ENCODE assay signal across 8 cellular contexts in genomic region chr2:25251032-25251460, GRCh38.
DNase-seq lines count a peak whose midpoint lies in the region; ATAC-seq and TF ChIP-seq lines count a peak whose summit lies in the region.

No MANE protein-coding gene starts in this region.

- no peak overlapping the region for H2BK12ac ChIP-seq in H9 (ENCODE audit: insufficient read length, low read depth, low read length)

- H2AK5ac ChIP-seq in H9 (ENCODE audit: insufficient read length, low read length) = no peak overlapping the region

- H3K4me2 ChIP-seq in H9 (ENCODE audit: insufficient read depth, insufficient read length, low read length) = peak overlapping the region; percentile 75

- intact Hi-C loops in left lung (cut with DNase I) = no loop called here

- H3K27me3 ChIP-seq in ACC112 (ENCODE audit: insufficient read depth, low read length) (no peaks in the 10 kb centered on the region), H9 (ENCODE audit: insufficient read depth, low read length) (no peaks in the 10 kb centered on the region), left lung (no peaks in the 10 kb centered on the region), thoracic aorta (replicated peaks; ENCODE audit: insufficient read depth) (no peaks in the 10 kb centered on the region)

- TF ChIP-seq CTCF in H9 (conservative IDR thresholded peaks at IDR 0.05) = no peak
- no peak for TF ChIP-seq CTCF in left lung (IDR thresholded peaks at IDR 0.05)
- no peak for TF ChIP-seq CTCF in thoracic aorta (IDR thresholded peaks at IDR 0.05)

- no peak overlapping the region for H3K56ac ChIP-seq in H9 (ENCODE audit: insufficient read length, low read depth, low read length)

- H3K4me1 Mint-ChIP-seq in H9 = peaks cover 38 to 44% of the 10 kb centered on the region in 2 experiments

- ATAC-seq in activated naive CD4-positive, alpha-beta T cell treated with anti-CD3 and anti-CD28 coated beads, Interleukin-2, amount 50 U/mL, for 72 hours = peak; percentile 31 to 47
- no peak for ATAC-seq in left lung
- ATAC-seq in thoracic aorta (ENCODE audit: insufficient number of reproducible peaks, low FRiP score, low read depth) = no peak

- H3K9ac ChIP-seq in H9 (ENCODE audit: extremely low read depth, insufficient read length, low read length) = peak overlapping the region; percentile 58

- H4K20me1 ChIP-seq in H9 (ENCODE audit: control insufficient read depth, insufficient read depth, insufficient read length) = no peaks in the 10 kb centered on the region

- H3K18ac ChIP-seq in H9 (ENCODE audit: insufficient read length, low read depth, low read length) = no peak overlapping the region

- no peaks in the 10 kb centered on the region for H3K9me3 Mint-ChIP-seq in H9
- H3K9me3 Mint-ChIP-seq in activated naive CD4-positive, alpha-beta T cell treated with anti-CD3 and anti-CD28 coated beads, Interleukin-2, amount 50 U/mL, for 72 hours = no peaks in the 10 kb centered on the region

- H2BK5ac ChIP-seq in H9 (ENCODE audit: insufficient read length, low read length) = no peak overlapping the region

- H2AFZ ChIP-seq in ACC112 (ENCODE audit: low read length, unreplicated experiment) (no peak overlapping the region), H9 (ENCODE audit: low read length) (no peak overlapping the region)

- peak overlapping the region; percentile 91 to 94 for H3K4me3 Mint-ChIP-seq in H9

- H4K5ac ChIP-seq in H9 (ENCODE audit: insufficient read length, low read depth, low read length) = no peak overlapping the region

- H3K79me1 ChIP-seq in H9 (ENCODE audit: insufficient read depth, low read depth, low read length, poor library complexity, severe bottlenecking) = peaks cover 6% of the 10 kb centered on the region

- no peak overlapping the region for H2BK15ac ChIP-seq in H9 (ENCODE audit: low read depth, low read length)

- no peaks in the 10 kb centered on the region for H3K9me3 ChIP-seq in H9 (ENCODE audit: control insufficient read depth, low read depth, low read length)
- H3K9me3 ChIP-seq in left lung = no peaks in the 10 kb centered on the region
- no peaks in the 10 kb centered on the region for H3K9me3 ChIP-seq in thoracic aorta

- peaks cover 18% of the 10 kb centered on the region for H3K23me2 ChIP-seq in H9 (ENCODE audit: insufficient read length, low read depth, low read length, poor library complexity, severe bottlenecking)

- peaks cover 7% of the 10 kb centered on the region for H3K4me1 ChIP-seq in ACC112 (ENCODE audit: control insufficient read depth, insufficient read depth, low read length, unreplicated experiment)
- H3K4me1 ChIP-seq in H9 (ENCODE audit: insufficient read depth, low read length) = peaks cover 11% of the 10 kb centered on the region
- H3K4me1 ChIP-seq in left lung = peaks cover 6 to 21% of the 10 kb centered on the region in 2 donors
- peaks cover 7 to 17% of the 10 kb centered on the region in 2 donors for H3K4me1 ChIP-seq in thoracic aorta (ENCODE audit: control insufficient read depth in 1 of 2, low read depth in 2 of 2)

- H3K36me3 Mint-ChIP-seq in H9 (ENCODE audit: insufficient read depth in 1 of 3, low read depth in 3 of 3) = peaks cover 61 to 69% (median 62%) of the 10 kb centered on the region in 3 experiments
- H3K36me3 Mint-ChIP-seq in activated naive CD4-positive, alpha-beta T cell treated with anti-CD3 and anti-CD28 coated beads, Interleukin-2, amount 50 U/mL, for 72 hours = peaks cover 19 to 32% of the 10 kb centered on the region in 2 donors

- no peak overlapping the region for H4K8ac ChIP-seq in H9 (replicated peaks; ENCODE audit: insufficient read length, low read depth, low read length)

- H2BK20ac ChIP-seq in H9 (ENCODE audit: low read depth, low read length, poor library complexity, severe bottlenecking) = no peak overlapping the region

- peak overlapping the region; percentile 7; the same call in 1 of the 2 replicates for H3K14ac ChIP-seq in H9 (ENCODE audit: insufficient read depth, low read length)

- no peak overlapping the region for H2BK120ac ChIP-seq in H9 (ENCODE audit: low read depth, low read length, poor library complexity, severe bottlenecking)

- H3T11ph ChIP-seq in H9 (ENCODE audit: low read length) = no peak overlapping the region

- DNase-seq in H9 = no peak
- peak in 1 of 2 donors; percentile 23 for DNase-seq in activated naive CD4-positive, alpha-beta T cell treated with anti-CD3 and anti-CD28 coated beads, Interleukin-2, amount 50 U/mL, for 72 hours (ENCODE audit: low spot score in 2 of 2)
- DNase-seq in left lung = no peak
- DNase-seq in thoracic aorta (ENCODE audit: low spot score) = no peak
- no peak for DNase-seq in NCI-H2081 (lab: John Stamatoyannopoulos, UW)
- DNase-seq in NCI-H1436 treated with DMSO at 0.1 percent for 48 hours (lab: John Stamatoyannopoulos, UW) = no peak
- no peak for DNase-seq in inferior parietal cortex (ENCODE audit: extremely low spot score)

- H3K27me3 Mint-ChIP-seq in H9 (ENCODE audit: low read depth) = no peaks in the 10 kb centered on the region; the same call in 1 of the 2 replicates

- H3K36me3 ChIP-seq in ACC112 (ENCODE audit: insufficient read depth, low read length) (no peaks in the 10 kb centered on the region), left lung (peaks cover 0 to 35% of the 10 kb centered on the region in 2 donors), thoracic aorta (peaks cover 26% of the 10 kb centered on the region)

- peak overlapping the region; percentile 82 to 98 (median 93) for H3K27ac Mint-ChIP-seq in H9
- H3K27ac Mint-ChIP-seq in activated naive CD4-positive, alpha-beta T cell treated with anti-CD3 and anti-CD28 coated beads, Interleukin-2, amount 50 U/mL, for 72 hours = peak overlapping the region; percentile 73 to 88

- no peaks in the 10 kb centered on the region for H3K79me2 ChIP-seq in ACC112 (ENCODE audit: control insufficient read depth, insufficient read depth, low read length, unreplicated experiment)
- peaks cover 19% of the 10 kb centered on the region; the same call in 1 of the 2 replicates for H3K79me2 ChIP-seq in H9 (ENCODE audit: insufficient read depth, low read length)

- no peak overlapping the region for H3K23ac ChIP-seq in H9 (ENCODE audit: insufficient read length, low read depth, low read length)

- no CpG with 5 or more reads among the region's 16 CpGs for WGBS in H9 (ENCODE audit: extremely low coverage, insufficient read length, low lambda C conversion rate)

- H3K4ac ChIP-seq in H9 (ENCODE audit: low read depth, low read length) = no peak overlapping the region

- H4K91ac ChIP-seq in H9 (ENCODE audit: insufficient read length, low read depth, low read length) = no peak overlapping the region

- H3K27ac ChIP-seq in ACC112 (ENCODE audit: low read depth, low read length) = no peak overlapping the region
- no peak overlapping the region for H3K27ac ChIP-seq in H9 (ENCODE audit: insufficient read length, low read depth, low read length)
- peak overlapping the region; percentile 80 to 83 for H3K27ac ChIP-seq in left lung
- H3K27ac ChIP-seq in thoracic aorta = no peak overlapping the region

- H3K4me3 ChIP-seq in ACC112 (ENCODE audit: low read depth, low read length) = peak overlapping the region; percentile 82
- peak overlapping the region; percentile 52 to 62 for H3K4me3 ChIP-seq in left lung
- H3K4me3 ChIP-seq in thoracic aorta = peak overlapping the region; percentile 84

Comparison
In these comparisons a context has a peak if more than half of its experiments do, and no peak if none do; other contexts are left out.
1. H3K27ac ChIP-seq: peak in left lung (2 of 2); none in ACC112 (single experiment), H9 (single experiment) and thoracic aorta (0 of 2).
2. ATAC-seq: peak in activated naive CD4-positive, alpha-beta T cell treated with anti-CD3 and anti-CD28 coated beads, Interleukin-2, amount 50 U/mL, for 72 hours (2 of 2); none in left lung (single experiment) and thoracic aorta (single experiment).
3. Peak in every context shown above with its lines, with median percentiles within 50 percentile points of each other: H3K4me3 ChIP-seq.